Comparison of ENCODE assay signal across 13 cellular contexts in genomic region chr4:81499840-81500239, GRCh38. TPM values are rescaled to one million over a fixed set of nuclear protein-coding genes. Genes with fewer than 3 reads are reported as not detected.
A peak's percentile ranks its signal among the peaks of the same experiment; 100 is the strongest.
DNase-seq lines count a peak whose midpoint lies in the region; ATAC-seq and TF ChIP-seq lines count a peak whose summit lies in the region.
"Had no signal": no experiment of that assay in that cellular context is flagged by ENCODE, and none has a peak within 500 bp of the region (broad histone marks: within the 10 kb centered on the region; RNA-seq: fewer than 3 reads in every experiment).

No MANE protein-coding gene starts in this region.

- H3K4me1 Mint-ChIP-seq in glutamatergic neuron (ENCODE audit: low read depth, unreplicated experiment) (peaks cover 57% of the 10 kb centered on the region), immature natural killer cell (peaks cover 10 to 15% of the 10 kb centered on the region in 2 donors)
- peaks cover 44% of the 10 kb centered on the region for H3K4me1 Mint-ChIP-seq in stimulated activated memory B cell treated with anti-CD40 and anti-IgM and Interleukin-4, amounts not matched to agents 10 μg/mL and 1 μg/mL and 100 μg/mL, for 72 hours

- no peak overlapping the region for H3K4me3 ChIP-seq in lower leg skin (ENCODE audit: low read depth, poor library complexity, severe bottlenecking)
- H3K4me3 ChIP-seq: lower lobe of right lung had no signal

- peaks cover 9% of the 10 kb centered on the region for H3K9me3 Mint-ChIP-seq in glutamatergic neuron (ENCODE audit: unreplicated experiment)
- no peaks in the 10 kb centered on the region for H3K9me3 Mint-ChIP-seq in stimulated activated memory B cell treated with anti-CD40 and anti-IgM and Interleukin-4, amounts not matched to agents 10 μg/mL and 1 μg/mL and 100 μg/mL, for 72 hours
- no peaks in the 10 kb centered on the region for H3K9me3 Mint-ChIP-seq in immature natural killer cell

- H3K27me3 Mint-ChIP-seq in glutamatergic neuron (ENCODE audit: unreplicated experiment) (peaks cover 8% of the 10 kb centered on the region), immature natural killer cell (ENCODE audit: low read depth in 3 of 3) (peaks cover 0 to 3% (median 2%) of the 10 kb centered on the region in 3 donors)
- no peaks in the 10 kb centered on the region for H3K27me3 Mint-ChIP-seq in stimulated activated memory B cell treated with anti-CD40 and anti-IgM and Interleukin-4, amounts not matched to agents 10 μg/mL and 1 μg/mL and 100 μg/mL, for 72 hours
- H3K27me3 Mint-ChIP-seq: activated naive CD8-positive, alpha-beta T cell treated with anti-CD3 and anti-CD28 coated beads, Interleukin-2, amount 10 ng/mL, durations not matched to agents 7 days and 5 days had no signal

- DNase-seq in NCI-H748 (lab: John Stamatoyannopoulos, UW; ENCODE audit: unreplicated experiment) (peak; percentile 30), NCI-H748 treated with DMSO at 0.1 percent for 48 hours (lab: John Stamatoyannopoulos, UW) (no peak), NCI-H2227 treated with DMSO at 0.1 percent for 48 hours (lab: John Stamatoyannopoulos, UW) (peak; percentile 68), glutamatergic neuron (no peak), SW 1271 (lab: John Stamatoyannopoulos, UW) (no peak), lower leg skin (ENCODE audit: low spot score in 2 of 2) (no peak), immature natural killer cell (no peak)
- DNase-seq: activated CD8-positive, alpha-beta memory T cell treated with anti-CD3 and anti-CD28 coated beads, Interleukin-2, amount 50 U/mL, for 4 hours; activated naive CD8-positive, alpha-beta T cell treated with anti-CD3 and anti-CD28 coated beads, Interleukin-2, amount 10 ng/mL, durations not matched to agents 7 days and 5 days; cerebellar nuclear complex; lower lobe of right lung; SK-N-SH had no signal

- ATAC-seq in stimulated activated memory B cell treated with anti-CD40 and anti-IgM and Interleukin-4, amounts not matched to agents 10 μg/mL and 1 μg/mL and 100 μg/mL, for 72 hours = no peak
- ATAC-seq: lower lobe of right lung had no signal

- peak overlapping the region; percentile 59 for H3K4me3 Mint-ChIP-seq in glutamatergic neuron (ENCODE audit: unreplicated experiment)
- no peak overlapping the region for H3K4me3 Mint-ChIP-seq in stimulated activated memory B cell treated with anti-CD40 and anti-IgM and Interleukin-4, amounts not matched to agents 10 μg/mL and 1 μg/mL and 100 μg/mL, for 72 hours
- H3K4me3 Mint-ChIP-seq in immature natural killer cell = no peak overlapping the region
- H3K4me3 Mint-ChIP-seq: activated naive CD8-positive, alpha-beta T cell treated with anti-CD3 and anti-CD28 coated beads, Interleukin-2, amount 10 ng/mL, durations not matched to agents 7 days and 5 days had no signal

- intact Hi-C loops in lower leg skin (cut with DNase I; ENCODE audit: low total_unique reads) = no loop called here

- TF ChIP-seq POLR2A in lower leg skin (IDR thresholded peaks at IDR 0.05) = no peak

- TF ChIP-seq CTCF in glutamatergic neuron (IDR thresholded peaks at IDR 0.05; ENCODE audit: partially characterized antibody, unreplicated experiment) (no peak), lower leg skin (IDR thresholded peaks at IDR 0.05) (no peak)

- WGBS in lower leg skin, 2 donors = 60 to 64% methylated on average over 3 of the region's 3 CpGs

- peak overlapping the region; percentile 94 for H3K27ac Mint-ChIP-seq in glutamatergic neuron (ENCODE audit: unreplicated experiment)
- H3K27ac Mint-ChIP-seq in stimulated activated memory B cell treated with anti-CD40 and anti-IgM and Interleukin-4, amounts not matched to agents 10 μg/mL and 1 μg/mL and 100 μg/mL, for 72 hours = peak overlapping the region; percentile 9
- peak overlapping the region in 2 of 6 donors; percentile 11 to 73 for H3K27ac Mint-ChIP-seq in immature natural killer cell
- H3K27ac Mint-ChIP-seq: activated naive CD8-positive, alpha-beta T cell treated with anti-CD3 and anti-CD28 coated beads, Interleukin-2, amount 10 ng/mL, durations not matched to agents 7 days and 5 days had no signal

- H3K36me3 Mint-ChIP-seq in glutamatergic neuron (ENCODE audit: unreplicated experiment) (no peaks in the 10 kb centered on the region), immature natural killer cell (no peaks in the 10 kb centered on the region)
- no peaks in the 10 kb centered on the region for H3K36me3 Mint-ChIP-seq in stimulated activated memory B cell treated with anti-CD40 and anti-IgM and Interleukin-4, amounts not matched to agents 10 μg/mL and 1 μg/mL and 100 μg/mL, for 72 hours

RNA-seq across cellular contexts. Expression of gene RASGEF1B, which starts 28.1 kb away (rescaled TPM):
- 108 TPM for total RNA-seq in glutamatergic neuron (ENCODE audit: unreplicated experiment)
- total RNA-seq in lower leg skin = 10 to 100 TPM; 53.7 to 58.2 (median 57.6) TPM
- 10 to 100 TPM in 1 of 3 donors, 1 to 10 TPM in 2; 5.9 to 11.2 (median 7.3) TPM for polyA plus RNA-seq in immature natural killer cell
- polyA plus RNA-seq: SK-N-SH had no signal

Comparison
In these comparisons a context has a peak if more than half of its experiments do, and no peak if none do; other contexts are left out.
1. DNase-seq: peak in NCI-H748 (single experiment) and NCI-H2227 treated with DMSO at 0.1 percent for 48 hours (single experiment); none in NCI-H748 treated with DMSO at 0.1 percent for 48 hours (single experiment), glutamatergic neuron (single experiment), SW 1271 (0 of 2), lower leg skin (0 of 2) and immature natural killer cell (0 of 3).